Comparison of ENCODE assay signal across 3 cellular contexts in the genomic region with DNA sequence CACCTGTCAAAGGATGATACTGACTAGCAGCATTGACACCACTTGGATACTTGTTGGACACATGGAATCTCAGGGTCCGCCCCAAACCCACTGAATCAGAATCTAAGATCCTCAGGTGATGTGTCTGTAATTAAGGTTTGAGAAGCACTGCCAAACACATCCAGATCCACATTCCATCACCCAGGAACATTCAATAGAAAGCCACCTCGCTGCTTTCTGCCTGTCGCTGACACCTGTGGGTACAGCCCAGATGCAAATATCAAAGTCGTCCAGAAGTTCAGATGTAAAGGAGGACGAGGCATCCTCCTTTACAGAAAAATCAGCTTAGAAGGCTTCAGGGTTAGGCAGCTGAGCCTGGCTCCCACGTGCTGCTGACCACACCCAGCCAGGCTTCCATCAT.
"Had no signal": no experiment of that assay in that cellular context is flagged by ENCODE, and none has a peak within 500 bp of the region (broad histone marks: within the 10 kb centered on the region; RNA-seq: fewer than 3 reads in every experiment).

No MANE protein-coding gene starts in this region.

- ATAC-seq: GM12878 had no signal

- H3K4me3 ChIP-seq: GM12878 had no signal

- DNase-seq: GDM1, GF-D8 had no signal
